14 cellular contexts compared by ENCODE assay signal in the genomic region with DNA sequence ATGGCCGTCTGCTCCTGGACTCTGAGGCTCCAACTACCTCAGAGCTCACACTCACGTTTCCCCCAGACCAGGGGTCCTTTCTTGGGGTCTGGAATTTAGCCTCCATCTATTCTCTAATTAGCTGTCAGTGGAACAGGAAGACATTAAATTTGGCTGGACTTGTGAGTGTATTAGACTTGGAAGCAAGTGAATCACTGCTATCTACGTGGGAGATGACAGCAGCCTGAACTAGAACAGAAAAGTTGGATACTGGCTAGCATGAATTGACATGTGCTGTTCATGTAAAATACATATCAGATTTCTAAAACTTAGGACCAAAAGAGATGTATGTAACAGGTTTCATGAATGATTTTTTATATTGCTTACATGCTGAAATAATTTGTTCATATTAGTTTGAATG. TPM values are rescaled to one million over a fixed set of nuclear protein-coding genes. Genes with fewer than 3 reads are reported as not detected.
DNase-seq lines count a peak whose midpoint lies in the region; ATAC-seq and TF ChIP-seq lines count a peak whose summit lies in the region.
"Had no signal": no experiment of that assay in that cellular context is flagged by ENCODE, and none has a peak within 500 bp of the region (broad histone marks: within the 10 kb centered on the region; RNA-seq: fewer than 3 reads in every experiment).

No MANE protein-coding gene starts in this region.

- in situ Hi-C loops in astrocyte of the spinal cord (cut with HindIII; ENCODE audit: low sequenced_read_pairs) = no loop called here

- H3K4me3 ChIP-seq in astrocyte of the spinal cord (ENCODE audit: low read depth, low read length) (no peak overlapping the region), right atrium auricular region (no peak overlapping the region), skeletal muscle tissue (ENCODE audit: low read length in 3 of 3) (peak overlapping the region in 1 of 3 donors; percentile 0)

- H3K27me3 ChIP-seq in right atrium auricular region = no peaks in the 10 kb centered on the region
- no peaks in the 10 kb centered on the region for H3K27me3 ChIP-seq in skeletal muscle tissue (ENCODE audit: control insufficient read depth in 3 of 3, insufficient read depth in 3 of 3, low read length in 3 of 3)

- TF ChIP-seq CTCF in astrocyte of the spinal cord (IDR thresholded peaks at IDR 0.05; ENCODE audit: low read depth, low read length) = no peak
- TF ChIP-seq CTCF in right atrium auricular region (IDR thresholded peaks at IDR 0.05) = no peak

- peak; percentile 34 for DNase-seq in AG20443 (ENCODE audit: low spot score)
- peak; percentile 16 for DNase-seq in astrocyte of the spinal cord (ENCODE audit: low read depth, low spot score)
- no peak for DNase-seq in right atrium auricular region (ENCODE audit: low spot score)
- DNase-seq in NCI-H345 (lab: John Stamatoyannopoulos, UW) = no peak
- DNase-seq in pons (ENCODE audit: low spot score) = no peak
- no peak for DNase-seq in NCI-H2081 (lab: John Stamatoyannopoulos, UW)
- DNase-seq: DMS79 treated with DMSO at 0.1 percent for 48 hours, foreskin melanocyte, kidney, natural killer cell, WERI-Rb-1 had no signal

- ATAC-seq in GM18873 (IDR thresholded peaks at IDR 0.05; ENCODE audit: low FRiP score, unreplicated experiment) = no peak
- ATAC-seq: natural killer cell had no signal

- no peaks in the 10 kb centered on the region for H3K9me3 ChIP-seq in right atrium auricular region
- H3K9me3 ChIP-seq in skeletal muscle tissue (ENCODE audit: control insufficient read depth in 3 of 3, low read length in 3 of 3) = no peaks in the 10 kb centered on the region

- peak overlapping the region in 2 of 3 donors; percentile 44 to 72 for H3K9ac ChIP-seq in skeletal muscle tissue (ENCODE audit: low read depth in 1 of 3, low read length in 3 of 3)

- H3K36me3 ChIP-seq in right atrium auricular region (peaks cover 44% of the 10 kb centered on the region), skeletal muscle tissue (ENCODE audit: control insufficient read depth in 3 of 3, insufficient read depth in 3 of 3, low read length in 3 of 3) (peaks cover 24 to 35% (median 27%) of the 10 kb centered on the region in 3 donors)
- H3K36me3 ChIP-seq: WERI-Rb-1 had no signal

- H3K27ac ChIP-seq in right atrium auricular region = peak overlapping the region; percentile 83 to 86
- H3K27ac ChIP-seq in skeletal muscle tissue (ENCODE audit: low read depth, low read length) = peak overlapping the region; percentile 78
- H3K27ac ChIP-seq: HL-60, WERI-Rb-1 had no signal

- H3K4me1 ChIP-seq in right atrium auricular region (peaks cover 0 to 26% of the 10 kb centered on the region in 2 donors), skeletal muscle tissue (ENCODE audit: control insufficient read depth in 3 of 3, insufficient read depth in 3 of 3, low read length in 3 of 3) (peaks cover 12 to 17% (median 13%) of the 10 kb centered on the region in 3 donors)

RNA-seq across cellular contexts. Expression of a gene that starts 28.0 kb away (rescaled TPM):
- total RNA-seq in right atrium auricular region = 10 to 100 TPM in 1 of 2 donors, 1 to 10 TPM in 1; 8.6 to 12.7 TPM
- total RNA-seq in skeletal muscle tissue = 9.9 TPM

RNA-seq across cellular contexts. Expression of a gene that starts 28.2 kb away (rescaled TPM):
- total RNA-seq in right atrium auricular region = 1 to 10 TPM; 4.5 to 7.1 TPM
- total RNA-seq in skeletal muscle tissue = 11.0 TPM

RNA-seq across cellular contexts. Expression of a gene that starts 39.4 kb away (rescaled TPM):
- 1 to 10 TPM; 8.6 to 9.2 TPM for total RNA-seq in right atrium auricular region
- total RNA-seq in skeletal muscle tissue = 11.5 TPM

Comparison
In these comparisons a context has a peak if more than half of its experiments do, and no peak if none do; other contexts are left out.
1. DNase-seq: peak in AG20443 (single experiment) and astrocyte of the spinal cord (single experiment); none in right atrium auricular region (single experiment), NCI-H345 (single experiment), pons (single experiment) and NCI-H2081 (0 of 2).